ENCODE assay signal across 19 cellular contexts in the genomic region with DNA sequence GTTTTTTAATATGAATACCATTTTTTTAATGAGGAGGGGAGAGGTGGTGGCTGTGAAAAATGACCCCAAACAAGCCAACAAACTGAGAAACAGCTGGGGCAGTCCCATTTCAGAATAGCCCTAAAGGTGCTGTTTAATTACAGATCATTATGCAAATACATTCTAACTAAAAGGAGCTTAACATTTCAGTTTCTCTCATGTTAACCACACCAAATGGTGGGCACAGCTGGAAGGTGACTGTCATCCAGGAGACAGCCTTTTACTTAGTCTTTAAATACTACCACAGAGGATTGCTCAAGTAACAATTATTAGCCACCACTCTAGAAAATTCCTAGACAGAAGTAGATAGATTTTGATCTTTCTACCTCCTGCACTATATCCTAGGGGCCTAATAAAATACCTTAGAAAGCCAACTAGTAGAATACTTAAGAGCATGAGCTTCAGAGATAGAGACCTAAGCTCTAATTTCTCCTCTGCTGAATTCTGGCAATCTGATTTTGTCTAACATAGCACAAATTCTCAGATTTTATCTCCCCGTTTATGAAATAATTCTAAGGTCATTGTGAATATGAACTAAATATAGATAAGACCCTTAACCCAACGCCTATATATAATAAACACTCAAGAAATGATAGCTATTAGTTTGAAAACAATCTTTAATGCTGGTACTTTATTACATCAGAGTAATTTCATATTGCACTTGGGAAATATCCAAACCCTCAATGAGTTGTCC.
DNase-seq lines count a peak whose midpoint lies in the region; ATAC-seq and TF ChIP-seq lines count a peak whose summit lies in the region.
"Had no signal": no experiment of that assay in that cellular context is flagged by ENCODE, and none has a peak within 500 bp of the region (broad histone marks: within the 10 kb centered on the region; RNA-seq: fewer than 3 reads in every experiment).

No MANE protein-coding gene starts in this region.

- H3K9me3 Mint-ChIP-seq in GM23338 (no peaks in the 10 kb centered on the region), neural progenitor cell (no peaks in the 10 kb centered on the region)

- DNase-seq in DMS 273 (lab: John Stamatoyannopoulos, UW; ENCODE audit: unreplicated experiment) (peak; percentile 73), GM23338 (ENCODE audit: low spot score) (peak; percentile 6), neural progenitor cell (ENCODE audit: low spot score) (peak; percentile 24), DMS153 treated with DMSO at 0.1 percent for 48 hours (lab: John Stamatoyannopoulos, UW; ENCODE audit: unreplicated experiment) (no peak)
- DNase-seq: 8988T, GDM1, H7, Karpas-422, NCI-H1092, NCI-H1417 treated with DMSO at 0.1 percent for 48 hours, NCI-H187 treated with DMSO at 0.1 percent for 48 hours, NCI-H2171 treated with DMSO at 0.1 percent for 48 hours, NCI-H510A treated with DMSO at 0.1 percent for 48 hours, PC-3 had no signal

- no peaks in the 10 kb centered on the region for H3K9me3 ChIP-seq in neural progenitor cell (ENCODE audit: low read depth)

- no peak overlapping the region for H3K4me3 ChIP-seq in GM23338
- no peak overlapping the region for H3K4me3 ChIP-seq in neural progenitor cell

- H3K36me3 ChIP-seq in GM23338 (ENCODE audit: insufficient read depth) (no peaks in the 10 kb centered on the region), neural progenitor cell (no peaks in the 10 kb centered on the region)

- H3K9me2 ChIP-seq in GM23338 (ENCODE audit: insufficient read depth): no peaks in the 10 kb centered on the region

- H3K4me1 ChIP-seq in GM23338 (ENCODE audit: insufficient read depth) (no peaks in the 10 kb centered on the region), neural progenitor cell (peaks cover 15% of the 10 kb centered on the region)

- no peaks in the 10 kb centered on the region for H4K20me1 ChIP-seq in GM23338 (replicated peaks; ENCODE audit: insufficient read depth)
- no peaks in the 10 kb centered on the region for H4K20me1 ChIP-seq in neural progenitor cell (ENCODE audit: low read depth)

- H3K27ac ChIP-seq in GM23338 (ENCODE audit: low read depth): no peak overlapping the region
- H3K27ac ChIP-seq in VCaP: peak overlapping the region; percentile 65
- H3K27ac ChIP-seq in neural progenitor cell: no peak overlapping the region

- no peak overlapping the region for H3K9ac ChIP-seq in neural progenitor cell

- TF ChIP-seq CTCF in GM23338 (conservative IDR thresholded peaks at IDR 0.05; ENCODE audit: low read depth in 2 of 2) (no peak), VCaP (conservative IDR thresholded peaks at IDR 0.05) (no peak), neural progenitor cell (IDR thresholded peaks at IDR 0.05) (no peak)

- peaks cover 14% of the 10 kb centered on the region for H3K4me1 Mint-ChIP-seq in GM23338
- no peaks in the 10 kb centered on the region for H3K4me1 Mint-ChIP-seq in neural progenitor cell

- no peak for ATAC-seq in GM23338
- no peak for ATAC-seq in GM18511 (IDR thresholded peaks at IDR 0.05; ENCODE audit: unreplicated experiment)
- no peak for ATAC-seq in HG02623 (IDR thresholded peaks at IDR 0.05; ENCODE audit: unreplicated experiment)
- ATAC-seq: HepG2, SK-N-SH treated with all-trans-retinoic acid at 6 μM for 48 hours had no signal

- H3K27me3 ChIP-seq in GM23338 (ENCODE audit: insufficient read depth): no peaks in the 10 kb centered on the region
- no peaks in the 10 kb centered on the region for H3K27me3 ChIP-seq in neural progenitor cell

- H3K36me3 Mint-ChIP-seq in GM23338 (ENCODE audit: low read depth) (no peaks in the 10 kb centered on the region), neural progenitor cell (no peaks in the 10 kb centered on the region)

- H3K4me2 ChIP-seq in GM23338: no peak overlapping the region
- H3K4me2 ChIP-seq in neural progenitor cell: peak overlapping the region; percentile 5

- H3K27ac Mint-ChIP-seq in GM23338 (no peak overlapping the region), neural progenitor cell (no peak overlapping the region)

- H3K4me3 Mint-ChIP-seq in GM23338 (no peak overlapping the region), neural progenitor cell (no peak overlapping the region)

- H3F3A ChIP-seq in GM23338 (replicated peaks; ENCODE audit: low read depth) (no peaks in the 10 kb centered on the region), neural progenitor cell (ENCODE audit: low read depth) (peaks cover 6% of the 10 kb centered on the region)

- H3K79me2 ChIP-seq in GM23338 (replicated peaks; ENCODE audit: insufficient read depth): no peaks in the 10 kb centered on the region
- H3K79me2 ChIP-seq in neural progenitor cell (ENCODE audit: low read depth): no peaks in the 10 kb centered on the region

- H3K27me3 Mint-ChIP-seq in GM23338 (ENCODE audit: insufficient read depth, low read depth, poor library complexity): no peaks in the 10 kb centered on the region
- no peaks in the 10 kb centered on the region for H3K27me3 Mint-ChIP-seq in neural progenitor cell (ENCODE audit: insufficient read depth, low read depth)

- H2AFZ ChIP-seq in GM23338: no peak overlapping the region
- no peak overlapping the region for H2AFZ ChIP-seq in neural progenitor cell (replicated peaks)

TF ChIP-seq in GM23338, 12 proteins besides CTCF, POLR2A, EP300 and RAD21 (continues in another document):
- TF ChIP-seq, protein P1, sequence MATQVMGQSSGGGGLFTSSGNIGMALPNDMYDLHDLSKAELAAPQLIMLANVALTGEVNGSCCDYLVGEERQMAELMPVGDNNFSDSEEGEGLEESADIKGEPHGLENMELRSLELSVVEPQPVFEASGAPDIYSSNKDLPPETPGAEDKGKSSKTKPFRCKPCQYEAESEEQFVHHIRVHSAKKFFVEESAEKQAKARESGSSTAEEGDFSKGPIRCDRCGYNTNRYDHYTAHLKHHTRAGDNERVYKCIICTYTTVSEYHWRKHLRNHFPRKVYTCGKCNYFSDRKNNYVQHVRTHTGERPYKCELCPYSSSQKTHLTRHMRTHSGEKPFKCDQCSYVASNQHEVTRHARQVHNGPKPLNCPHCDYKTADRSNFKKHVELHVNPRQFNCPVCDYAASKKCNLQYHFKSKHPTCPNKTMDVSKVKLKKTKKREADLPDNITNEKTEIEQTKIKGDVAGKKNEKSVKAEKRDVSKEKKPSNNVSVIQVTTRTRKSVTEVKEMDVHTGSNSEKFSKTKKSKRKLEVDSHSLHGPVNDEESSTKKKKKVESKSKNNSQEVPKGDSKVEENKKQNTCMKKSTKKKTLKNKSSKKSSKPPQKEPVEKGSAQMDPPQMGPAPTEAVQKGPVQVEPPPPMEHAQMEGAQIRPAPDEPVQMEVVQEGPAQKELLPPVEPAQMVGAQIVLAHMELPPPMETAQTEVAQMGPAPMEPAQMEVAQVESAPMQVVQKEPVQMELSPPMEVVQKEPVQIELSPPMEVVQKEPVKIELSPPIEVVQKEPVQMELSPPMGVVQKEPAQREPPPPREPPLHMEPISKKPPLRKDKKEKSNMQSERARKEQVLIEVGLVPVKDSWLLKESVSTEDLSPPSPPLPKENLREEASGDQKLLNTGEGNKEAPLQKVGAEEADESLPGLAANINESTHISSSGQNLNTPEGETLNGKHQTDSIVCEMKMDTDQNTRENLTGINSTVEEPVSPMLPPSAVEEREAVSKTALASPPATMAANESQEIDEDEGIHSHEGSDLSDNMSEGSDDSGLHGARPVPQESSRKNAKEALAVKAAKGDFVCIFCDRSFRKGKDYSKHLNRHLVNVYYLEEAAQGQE (IDR thresholded peaks at IDR 0.05; ENCODE audit: unreplicated experiment): no peak
- TF ChIP-seq, protein P2, sequence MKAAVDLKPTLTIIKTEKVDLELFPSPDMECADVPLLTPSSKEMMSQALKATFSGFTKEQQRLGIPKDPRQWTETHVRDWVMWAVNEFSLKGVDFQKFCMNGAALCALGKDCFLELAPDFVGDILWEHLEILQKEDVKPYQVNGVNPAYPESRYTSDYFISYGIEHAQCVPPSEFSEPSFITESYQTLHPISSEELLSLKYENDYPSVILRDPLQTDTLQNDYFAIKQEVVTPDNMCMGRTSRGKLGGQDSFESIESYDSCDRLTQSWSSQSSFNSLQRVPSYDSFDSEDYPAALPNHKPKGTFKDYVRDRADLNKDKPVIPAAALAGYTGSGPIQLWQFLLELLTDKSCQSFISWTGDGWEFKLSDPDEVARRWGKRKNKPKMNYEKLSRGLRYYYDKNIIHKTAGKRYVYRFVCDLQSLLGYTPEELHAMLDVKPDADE (IDR thresholded peaks at IDR 0.05): no peak
- TF ChIP-seq ZNF114 (CRISPR knock-in tag; IDR thresholded peaks at IDR 0.05): no peak
- no peak for TF ChIP-seq ZNF331 (CRISPR knock-in tag; IDR thresholded peaks at IDR 0.05; ENCODE audit: low read depth)
- no peak for TF ChIP-seq CREB1 (CRISPR knock-in tag; IDR thresholded peaks at IDR 0.05; ENCODE audit: low read depth)
- no peak for TF ChIP-seq EZH2 (IDR thresholded peaks at IDR 0.05; ENCODE audit: low read depth, unreplicated experiment)
- TF ChIP-seq EZH2phosphoT487 (IDR thresholded peaks at IDR 0.05; ENCODE audit: unreplicated experiment): no peak
- TF ChIP-seq STAT1 (IDR thresholded peaks at IDR 0.05; ENCODE audit: unreplicated experiment): no peak
